In genomic region chr13:29362849-29363604, GRCh38 we compare ENCODE assay signal across 9 cellular contexts.
DNase-seq lines count a peak whose midpoint lies in the region; ATAC-seq and TF ChIP-seq lines count a peak whose summit lies in the region.
"Had no signal": no experiment of that assay in that cellular context is flagged by ENCODE, and none has a peak within 500 bp of the region (broad histone marks: within the 10 kb centered on the region; RNA-seq: fewer than 3 reads in every experiment).

No MANE protein-coding gene starts in this region.

- H3K4me3 ChIP-seq in NT2/D1 (ENCODE audit: insufficient read length, low read depth) (no peak overlapping the region), psoas muscle (no peak overlapping the region)

- TF ChIP-seq CTCF in psoas muscle (IDR thresholded peaks at IDR 0.05) = peak; percentile 65

- H3K4me1 ChIP-seq in NT2/D1 (ENCODE audit: insufficient read depth, insufficient read length) (no peaks in the 10 kb centered on the region), psoas muscle (no peaks in the 10 kb centered on the region)

- H3K27ac ChIP-seq in psoas muscle = no peak overlapping the region

- intact Hi-C loops in Right ventricle myocardium superior (cut with DNase I) = loop anchor here (5.0 kb wide), 1 partner anchor 546 kb away; no protein-coding TSS in a partner anchor
- intact Hi-C loops in psoas muscle (cut with DNase I) = no loop called here

- H3K36me3 ChIP-seq in NT2/D1 (ENCODE audit: insufficient read depth, insufficient read length, low read length) (no peaks in the 10 kb centered on the region), psoas muscle (ENCODE audit: insufficient read depth in 1 of 2, low read depth in 1 of 2) (no peaks in the 10 kb centered on the region)

- ATAC-seq in GM19043 (IDR thresholded peaks at IDR 0.05; ENCODE audit: low read depth, unreplicated experiment) (peak; percentile 79), HG03460 (IDR thresholded peaks at IDR 0.05; ENCODE audit: unreplicated experiment) (peak; percentile 82), Right ventricle myocardium superior (ENCODE audit: poor library complexity) (peak; percentile 92), psoas muscle (peak in 2 of 4 donors; percentile 43 to 62)
- ATAC-seq in activated naive CD4-positive, alpha-beta T cell treated with anti-CD3 and anti-CD28 coated beads, Interleukin-2, amount 50 U/mL, for 72 hours = peak; percentile 70 to 85

- H3K27me3 ChIP-seq in NT2/D1 (ENCODE audit: insufficient read depth, insufficient read length) (no peaks in the 10 kb centered on the region), psoas muscle (ENCODE audit: insufficient read depth in 3 of 3, low read length in 2 of 3) (peaks cover 0 to 5% (median 1%) of the 10 kb centered on the region in 3 donors)

- H3K9me3 ChIP-seq in NT2/D1 (ENCODE audit: insufficient read depth, low read length) (no peaks in the 10 kb centered on the region; the same call in 1 of the 2 replicates), psoas muscle (no peaks in the 10 kb centered on the region)

- WGBS in psoas muscle, 3 donors = 5 to 7% (median 6%) methylated on average over 6 of the region's 6 CpGs

- H3K27ac Mint-ChIP-seq in activated naive CD4-positive, alpha-beta T cell treated with anti-CD3 and anti-CD28 coated beads, Interleukin-2, amount 50 U/mL, for 72 hours = no peak overlapping the region
- H3K27ac Mint-ChIP-seq: stimulated activated naive CD8-positive, alpha-beta T cell treated with anti-CD3 and anti-CD28 coated beads, Interleukin-15, Interleukin-2, amounts not matched to agents 100 ng/mL and 50 ng/mL, for 24 hours had no signal

- no peak overlapping the region for H3K9ac ChIP-seq in NT2/D1 (ENCODE audit: insufficient read length, low read depth)

- H3K9me3 Mint-ChIP-seq in activated naive CD4-positive, alpha-beta T cell treated with anti-CD3 and anti-CD28 coated beads, Interleukin-2, amount 50 U/mL, for 72 hours = no peaks in the 10 kb centered on the region
- H3K9me3 Mint-ChIP-seq: stimulated activated naive CD8-positive, alpha-beta T cell treated with anti-CD3 and anti-CD28 coated beads, Interleukin-15, Interleukin-2, amounts not matched to agents 100 ng/mL and 50 ng/mL, for 24 hours had no signal

- H3K36me3 Mint-ChIP-seq in activated naive CD4-positive, alpha-beta T cell treated with anti-CD3 and anti-CD28 coated beads, Interleukin-2, amount 50 U/mL, for 72 hours = no peaks in the 10 kb centered on the region

- peak; percentile 73 for DNase-seq in D341Med (ENCODE audit: low spot score)
- DNase-seq in NT2/D1 (ENCODE audit: low read depth, low spot score) = peak; percentile 38
- peak in 1 of 2 donors; percentile 51 for DNase-seq in activated naive CD4-positive, alpha-beta T cell treated with anti-CD3 and anti-CD28 coated beads, Interleukin-2, amount 50 U/mL, for 72 hours (ENCODE audit: low spot score in 2 of 2)
- DNase-seq in Right ventricle myocardium superior = no peak
- no peak for DNase-seq in psoas muscle
- no peak for DNase-seq in dedifferentiated amniotic fluid mesenchymal stem cell (ENCODE audit: extremely low spot score)

Comparison
In these comparisons a context has a peak if more than half of its experiments do, and no peak if none do; other contexts are left out.
1. DNase-seq: peak in D341Med (single experiment) and NT2/D1 (single experiment); none in Right ventricle myocardium superior (single experiment), psoas muscle (0 of 2) and dedifferentiated amniotic fluid mesenchymal stem cell (single experiment).